In genomic region chr6:7542065-7542877, GRCh38 we compare ENCODE assay signal across 8 cellular contexts. TPM values are rescaled to one million over a fixed set of nuclear protein-coding genes. Genes with fewer than 3 reads are reported as not detected.
DNase-seq lines count a peak whose midpoint lies in the region; TF ChIP-seq lines count a peak whose summit lies in the region.

No MANE protein-coding gene starts in this region.

- POLR2A ChIA-PET in PC-9 (lab: Charles Lee; ENCODE audit: unreplicated experiment) = interaction anchor here (0.5 to 1.1 kb wide), 5 partner anchors 63 to 856 kb away, joined by 3 to 18 read pairs (median 6); no protein-coding TSS in a partner anchor

- WGBS in endodermal cell (ENCODE audit: insufficient coverage in 1 of 2, insufficient read length in 1 of 2), 2 experiments = 0 to 1% methylated on average over 23 to 80 of the region's 80 CpGs

- peaks cover 5% of the 10 kb centered on the region for H3K36me3 Mint-ChIP-seq in endodermal cell (ENCODE audit: low read depth)

- peaks cover 36% of the 10 kb centered on the region for H3K4me1 ChIP-seq in PC-9 (replicated peaks; ENCODE audit: insufficient read depth)
- peaks cover 10% of the 10 kb centered on the region for H3K4me1 ChIP-seq in endodermal cell (ENCODE audit: control insufficient read depth, insufficient read depth, low read length)
- peaks cover 8% of the 10 kb centered on the region for H3K4me1 ChIP-seq in muscle layer of colon (ENCODE audit: insufficient read depth, low read length)

- no peaks in the 10 kb centered on the region for H3K9me2 ChIP-seq in PC-9 (ENCODE audit: insufficient read depth)

- H3K79me2 ChIP-seq in PC-9 (ENCODE audit: low read depth) = peaks cover 42% of the 10 kb centered on the region

- TF ChIP-seq CTCF in PC-9 (conservative IDR thresholded peaks at IDR 0.05) (no peak), endodermal cell (conservative IDR thresholded peaks at IDR 0.05) (no peak)

- peaks cover 15% of the 10 kb centered on the region; the same call in 1 of the 2 replicates for H3F3A ChIP-seq in PC-9 (ENCODE audit: insufficient read depth, low read depth)

- H3K36me3 ChIP-seq in PC-9 (ENCODE audit: low read depth) = no peaks in the 10 kb centered on the region
- peaks cover 7% of the 10 kb centered on the region for H3K36me3 ChIP-seq in endodermal cell (ENCODE audit: control insufficient read depth, insufficient read depth, low read length)
- H3K36me3 ChIP-seq in muscle layer of colon (ENCODE audit: insufficient read depth, low read length) = no peaks in the 10 kb centered on the region

- H3K27ac ChIP-seq in PC-9 (peak overlapping the region; percentile 79), endodermal cell (ENCODE audit: low read depth, low read length) (peak overlapping the region; percentile 45), muscle layer of colon (ENCODE audit: low read depth, low read length) (no peak overlapping the region)

- H3K4me3 ChIP-seq in PC-9 (peak overlapping the region; percentile 81), endodermal cell (ENCODE audit: low read length) (peak overlapping the region; percentile 90), muscle layer of colon (ENCODE audit: low read depth in 1 of 2, low read length in 2 of 2) (peak overlapping the region; percentile 55 to 59)

- peak overlapping the region; percentile 70 for H2AFZ ChIP-seq in PC-9

- peak overlapping the region; percentile 91 for H3K4me3 Mint-ChIP-seq in endodermal cell

- no peaks in the 10 kb centered on the region; the same call in 1 of the 2 replicates for H4K20me1 ChIP-seq in PC-9 (ENCODE audit: insufficient read depth)

- intact Hi-C loops in PC-9 (cut with micrococcal nuclease; ENCODE audit: unreplicated experiment) = loop anchor here (2.0 to 5.0 kb wide), 4 partner anchors 50 to 229 kb away; partner anchors contain the start of genes SNRNP48 and SSR1

- H3K27ac Mint-ChIP-seq in endodermal cell = peak overlapping the region; percentile 95

- DNase-seq in NCI-H2081 (lab: John Stamatoyannopoulos, UW) (peak; percentile 52 to 63), NCI-H2081 treated with DMSO at 0.1 percent for 48 hours (lab: John Stamatoyannopoulos, UW) (no peak), PC-9 (peak in 1 of 2 experiments; percentile 54), endodermal cell (peak; percentile 87), MV-4-11 (lab: John Stamatoyannopoulos, UW) (no peak), NCI-H1048 (lab: John Stamatoyannopoulos, UW) (no peak), cerebellar nuclear complex (lab: John Stamatoyannopoulos, UW) (no peak)

- no peaks in the 10 kb centered on the region for H3K9me3 ChIP-seq in PC-9 (ENCODE audit: insufficient read depth, low read depth)
- no peaks in the 10 kb centered on the region for H3K9me3 ChIP-seq in endodermal cell (ENCODE audit: control insufficient read depth, low read length)
- no peaks in the 10 kb centered on the region for H3K9me3 ChIP-seq in muscle layer of colon (ENCODE audit: low read length)

- H3K4me1 Mint-ChIP-seq in endodermal cell = peaks cover 39% of the 10 kb centered on the region

- H3K9ac ChIP-seq in endodermal cell (ENCODE audit: extremely low read depth, low read length, poor library complexity, severe bottlenecking) (peak overlapping the region; percentile 83), muscle layer of colon (ENCODE audit: low read length) (no peak overlapping the region)

- H3K27me3 ChIP-seq in PC-9 (ENCODE audit: insufficient read depth, low read depth) (no peaks in the 10 kb centered on the region), endodermal cell (ENCODE audit: control insufficient read depth, insufficient read depth, low read length, poor library complexity, severe bottlenecking) (peaks cover 11% of the 10 kb centered on the region), muscle layer of colon (ENCODE audit: control insufficient read depth in 1 of 2, insufficient read depth in 2 of 2, low read length in 2 of 2) (peaks cover 29 to 50% of the 10 kb centered on the region in 2 donors)

- CTCF ChIA-PET in PC-9 (lab: Charles Lee) = no interaction called here

- BruUV-seq in PC-9 (replicated peaks; lab: Mats Ljungman, UMichigan) = no TSS peak

- no peaks in the 10 kb centered on the region for H3K9me3 Mint-ChIP-seq in endodermal cell

- peak overlapping the region; percentile 91 for H3K4me2 ChIP-seq in PC-9

- peaks cover 27% of the 10 kb centered on the region for H3K27me3 Mint-ChIP-seq in endodermal cell (ENCODE audit: insufficient read depth)

RNA-seq across cellular contexts. Expression of gene DSP, which starts 0.8 kb away (rescaled TPM):
- total RNA-seq in PC-9 (2021) (109 and 117 TPM in 2 replicates), endodermal cell (100 to 1,000 TPM; 123 to 152 TPM)
- 41.5 TPM for polyA plus RNA-seq in endodermal cell (2013, experiment 1 of 2)
- polyA plus RNA-seq in endodermal cell (2013, experiment 2 of 2) = 42.5 TPM

RNA-seq across cellular contexts. Expression of gene SNRNP48, which starts 47.7 kb away (rescaled TPM):
- total RNA-seq in PC-9 (2021) (18.6 and 21.7 TPM in 2 replicates), endodermal cell (10 to 100 TPM; 13.9 to 19.5 TPM)
- 20.5 TPM for polyA plus RNA-seq in endodermal cell (2013, experiment 1 of 2)
- polyA plus RNA-seq in endodermal cell (2013, experiment 2 of 2) = 18.6 TPM

Comparison
In these comparisons a context has a peak if more than half of its experiments do, and no peak if none do; other contexts are left out.
1. DNase-seq: peak in NCI-H2081 (2 of 2) and endodermal cell (single experiment); none in NCI-H2081 treated with DMSO at 0.1 percent for 48 hours (single experiment), MV-4-11 (single experiment), NCI-H1048 (single experiment) and cerebellar nuclear complex (0 of 2).
2. Peak in every context shown above with its lines, with median percentiles within 50 percentile points of each other: H3K4me3 ChIP-seq.